Comparison of ENCODE assay signal across 8 cellular contexts in the genomic region with DNA sequence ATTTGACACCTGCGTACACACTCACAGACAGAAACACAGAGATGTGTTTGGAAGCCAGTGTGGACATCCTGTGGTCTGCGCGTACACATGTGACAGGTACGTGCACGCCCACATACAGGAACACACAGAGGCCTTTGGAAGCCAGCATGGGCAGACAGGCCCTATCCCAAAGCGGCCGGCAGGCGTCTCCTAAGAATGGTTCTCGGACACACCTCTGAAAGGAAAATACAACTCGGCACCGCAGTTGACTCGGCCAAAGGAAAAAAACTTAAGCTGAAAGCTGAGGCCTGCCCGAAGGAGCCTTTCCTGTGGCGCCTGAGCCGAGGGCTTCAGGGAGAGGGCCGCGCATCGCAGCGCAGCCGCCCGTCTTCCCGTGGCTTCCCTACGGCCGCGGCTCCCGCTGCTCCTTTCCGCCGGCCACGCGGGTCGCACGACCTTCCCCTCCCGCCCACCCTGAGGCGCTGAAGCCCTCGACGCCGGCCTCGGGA. TPM values are rescaled to one million over a fixed set of nuclear protein-coding genes. Genes with fewer than 3 reads are reported as not detected.
A peak's percentile ranks its signal among the peaks of the same experiment; 100 is the strongest.
DNase-seq lines count a peak whose midpoint lies in the region; ATAC-seq and TF ChIP-seq lines count a peak whose summit lies in the region.

No MANE protein-coding gene starts in this region.

- peak overlapping the region; percentile 45 to 49 for H3K9ac ChIP-seq in colonic mucosa (ENCODE audit: low read depth in 2 of 2, low read length in 2 of 2)
- peak overlapping the region in 1 of 2 donors; percentile 26 for H3K9ac ChIP-seq in liver (ENCODE audit: low read depth in 1 of 2, low read length in 2 of 2)

- H3K4me1 ChIP-seq in colonic mucosa (peaks cover 7% of the 10 kb centered on the region), liver (ENCODE audit: control insufficient read depth in 4 of 4, insufficient read depth in 4 of 4, low read length in 3 of 4) (peaks cover 5 to 52% (median 40%) of the 10 kb centered on the region in 4 donors)

- TF ChIP-seq CTCF in GM06990 (IDR thresholded peaks at IDR 0.05; ENCODE audit: insufficient read depth, low read length, poor library complexity, severe bottlenecking): peak; percentile 61
- peak; percentile 55 for TF ChIP-seq CTCF in HFF-Myc (IDR thresholded peaks at IDR 0.05; ENCODE audit: low read depth, low read length, missing control alignments)
- no peak for TF ChIP-seq CTCF in WTC11 (IDR thresholded peaks at IDR 0.05)
- peak; percentile 32 for TF ChIP-seq CTCF in colonic mucosa (IDR thresholded peaks at IDR 0.05)
- TF ChIP-seq CTCF in liver (IDR thresholded peaks at IDR 0.05; ENCODE audit: low read depth, low read length, missing input control): peak; percentile 50

- no peaks in the 10 kb centered on the region for H3K9me3 Mint-ChIP-seq in WTC11

- POLR2A ChIA-PET in WTC11 (lab: Charles Lee): interaction anchor here (0.6 to 2.8 kb wide), 4 partner anchors 42 to 165 kb away, joined by 3 to 8 read pairs (median 3); a partner anchor contains a TSS

- peak overlapping the region; percentile 72 for H3K27ac ChIP-seq in colonic mucosa
- H3K27ac ChIP-seq in liver (ENCODE audit: low read depth in 1 of 2, low read length in 2 of 2): peak overlapping the region; percentile 79 to 80

- H3K9me3 ChIP-seq in colonic mucosa: no peaks in the 10 kb centered on the region
- H3K9me3 ChIP-seq in liver (ENCODE audit: control insufficient read depth in 4 of 4, low read length in 3 of 4): no peaks in the 10 kb centered on the region

- peak overlapping the region; percentile 66 for H3K4me3 Mint-ChIP-seq in WTC11

- DNase-seq in GM06990 (ENCODE audit: extremely low read depth, insufficient read length) (peak; percentile 63), HFF-Myc (ENCODE audit: extremely low read depth, low read depth) (peak; percentile 48), NCI-H128 (lab: John Stamatoyannopoulos, UW; ENCODE audit: unreplicated experiment) (peak; percentile 12), WTC11 (ENCODE audit: low spot score) (peak; percentile 68), colonic mucosa (peak; percentile 78)
- peak; percentile 58 for DNase-seq in stimulated activated CD4-positive, alpha-beta T cell treated with anti-CD3 and anti-CD28 coated beads, Interleukin-4, amount 100 ng/mL, for 24 hours

- peak in 1 of 2 donors; percentile 50 for TF ChIP-seq RAD21 in liver (IDR thresholded peaks at IDR 0.05)

- WGBS in liver: 4% methylated on average over 38 of the region's 38 CpGs

- peaks cover 36% of the 10 kb centered on the region for H3K36me3 Mint-ChIP-seq in WTC11

- intact Hi-C loops in colonic mucosa (cut with DNase I): loop anchor here (5.0 kb wide), 2 partner anchors 41 to 144 kb away; a partner anchor contains a TSS

- CTCF ChIA-PET in WTC11 (lab: Charles Lee): interaction anchor here (0.6 to 3.2 kb wide), 9 partner anchors 9 to 227 kb away, joined by 3 to 42 read pairs (median 6); no protein-coding TSS in a partner anchor

- H3K4me3 ChIP-seq in GM06990 (replicated peaks; ENCODE audit: low read depth, low read length) (peak overlapping the region; percentile 89), HFF-Myc (replicated peaks; ENCODE audit: low read depth, low read length) (peak overlapping the region; percentile 93), colonic mucosa (peak overlapping the region; percentile 98), liver (ENCODE audit: low read depth in 1 of 3, low read length in 3 of 3) (peak overlapping the region; percentile 27 to 98 (median 93))

- no peaks in the 10 kb centered on the region for H3K27me3 Mint-ChIP-seq in WTC11 (ENCODE audit: low read depth)

- ATAC-seq in WTC11 (peak; percentile 33), HG02642 (IDR thresholded peaks at IDR 0.05; ENCODE audit: poor library complexity, unreplicated experiment) (no peak)

- H3K27me3 ChIP-seq in GM06990 (replicated peaks; ENCODE audit: control insufficient read depth, insufficient read depth, low read length): no peaks in the 10 kb centered on the region
- no peaks in the 10 kb centered on the region for H3K27me3 ChIP-seq in colonic mucosa
- H3K27me3 ChIP-seq in liver (ENCODE audit: control insufficient read depth in 4 of 4, insufficient read depth in 4 of 4, low read length in 3 of 4): no peaks in the 10 kb centered on the region

- H3K4me1 Mint-ChIP-seq in WTC11: peaks cover 33% of the 10 kb centered on the region

- H3K27ac Mint-ChIP-seq in WTC11: peak overlapping the region; percentile 89

- H3K36me3 ChIP-seq in GM06990 (ENCODE audit: control insufficient read depth, insufficient read depth, low read length) (no peaks in the 10 kb centered on the region; the same call in 1 of the 2 replicates), colonic mucosa (no peaks in the 10 kb centered on the region), liver (ENCODE audit: control insufficient read depth in 4 of 4, insufficient read depth in 3 of 4, low read depth in 1 of 4, low read length in 3 of 4) (no peaks in the 10 kb centered on the region)

TF ChIP-seq in WTC11, 78 proteins besides CTCF, POLR2A, EP300 and RAD21 (continues in another document):
- TF ChIP-seq, protein P1, sequence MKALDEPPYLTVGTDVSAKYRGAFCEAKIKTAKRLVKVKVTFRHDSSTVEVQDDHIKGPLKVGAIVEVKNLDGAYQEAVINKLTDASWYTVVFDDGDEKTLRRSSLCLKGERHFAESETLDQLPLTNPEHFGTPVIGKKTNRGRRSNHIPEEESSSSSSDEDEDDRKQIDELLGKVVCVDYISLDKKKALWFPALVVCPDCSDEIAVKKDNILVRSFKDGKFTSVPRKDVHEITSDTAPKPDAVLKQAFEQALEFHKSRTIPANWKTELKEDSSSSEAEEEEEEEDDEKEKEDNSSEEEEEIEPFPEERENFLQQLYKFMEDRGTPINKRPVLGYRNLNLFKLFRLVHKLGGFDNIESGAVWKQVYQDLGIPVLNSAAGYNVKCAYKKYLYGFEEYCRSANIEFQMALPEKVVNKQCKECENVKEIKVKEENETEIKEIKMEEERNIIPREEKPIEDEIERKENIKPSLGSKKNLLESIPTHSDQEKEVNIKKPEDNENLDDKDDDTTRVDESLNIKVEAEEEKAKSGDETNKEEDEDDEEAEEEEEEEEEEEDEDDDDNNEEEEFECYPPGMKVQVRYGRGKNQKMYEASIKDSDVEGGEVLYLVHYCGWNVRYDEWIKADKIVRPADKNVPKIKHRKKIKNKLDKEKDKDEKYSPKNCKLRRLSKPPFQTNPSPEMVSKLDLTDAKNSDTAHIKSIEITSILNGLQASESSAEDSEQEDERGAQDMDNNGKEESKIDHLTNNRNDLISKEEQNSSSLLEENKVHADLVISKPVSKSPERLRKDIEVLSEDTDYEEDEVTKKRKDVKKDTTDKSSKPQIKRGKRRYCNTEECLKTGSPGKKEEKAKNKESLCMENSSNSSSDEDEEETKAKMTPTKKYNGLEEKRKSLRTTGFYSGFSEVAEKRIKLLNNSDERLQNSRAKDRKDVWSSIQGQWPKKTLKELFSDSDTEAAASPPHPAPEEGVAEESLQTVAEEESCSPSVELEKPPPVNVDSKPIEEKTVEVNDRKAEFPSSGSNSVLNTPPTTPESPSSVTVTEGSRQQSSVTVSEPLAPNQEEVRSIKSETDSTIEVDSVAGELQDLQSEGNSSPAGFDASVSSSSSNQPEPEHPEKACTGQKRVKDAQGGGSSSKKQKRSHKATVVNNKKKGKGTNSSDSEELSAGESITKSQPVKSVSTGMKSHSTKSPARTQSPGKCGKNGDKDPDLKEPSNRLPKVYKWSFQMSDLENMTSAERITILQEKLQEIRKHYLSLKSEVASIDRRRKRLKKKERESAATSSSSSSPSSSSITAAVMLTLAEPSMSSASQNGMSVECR (CRISPR knock-in tag; IDR thresholded peaks at IDR 0.05; ENCODE audit: borderline replicate concordance): 0 out of 2 replicates have a peak, but pooled peaks have one; percentile 51
- TF ChIP-seq CBFB (CRISPR knock-in tag; IDR thresholded peaks at IDR 0.05; ENCODE audit: low read depth): no peak
- TF ChIP-seq TEAD4 (CRISPR knock-in tag; IDR thresholded peaks at IDR 0.05): 0 out of 2 replicates have a peak, but pooled peaks have one; percentile 45

TF ChIP-seq in liver, 16 proteins besides CTCF, POLR2A, EP300 and RAD21:
- TF ChIP-seq YY1 (IDR thresholded peaks at IDR 0.05): peak; percentile 23
- TF ChIP-seq TAF1 (conservative IDR thresholded peaks at IDR 0.05): no peak

RNA-seq across cellular contexts. Expression of a gene that starts 1.4 kb away (rescaled TPM):
- total RNA-seq in WTC11 (2021) (23.4 to 25.6 TPM (median 25.1 TPM) in 3 replicates), colonic mucosa (10 to 100 TPM; 17.3 to 23.8 TPM), liver (10 to 100 TPM; 22.0 to 32.0 TPM)
- polyA plus RNA-seq in liver: 10 to 100 TPM; 12.0 to 14.0 TPM

RNA-seq across cellular contexts. Expression of a gene that starts 41.5 kb away (rescaled TPM):
- total RNA-seq in WTC11 (2021) (35.6 to 44.3 TPM (median 41.9 TPM) in 3 replicates), colonic mucosa (100 to 1,000 TPM in 1 of 2 donors, 10 to 100 TPM in 1; 87.1 to 126 TPM), liver (10 to 100 TPM; 30.4 to 37.2 TPM)
- polyA plus RNA-seq in liver: 10 to 100 TPM; 17.7 to 19.6 TPM

Comparison
In these comparisons a context has a peak if more than half of its experiments do, and no peak if none do; other contexts are left out.
1. DNase-seq: peak in every context shown above with its lines; median percentile 78 in colonic mucosa; 68 in WTC11; 63 in GM06990; 58 in stimulated activated CD4-positive, alpha-beta T cell treated with anti-CD3 and anti-CD28 coated beads, Interleukin-4, amount 100 ng/mL, for 24 hours; 48 in HFF-Myc; 12 in NCI-H128.